13 cellular contexts compared by ENCODE assay signal in genomic region chr4:2834001-2834921, GRCh38. TPM values are rescaled to one million over a fixed set of nuclear protein-coding genes. Genes with fewer than 3 reads are reported as not detected.
DNase-seq lines count a peak whose midpoint lies in the region; ATAC-seq lines count a peak whose summit lies in the region.
"Had no signal": no experiment of that assay in that cellular context is flagged by ENCODE, and none has a peak within 500 bp of the region (broad histone marks: within the 10 kb centered on the region; RNA-seq: fewer than 3 reads in every experiment).

No MANE protein-coding gene starts in this region.

- POLR2A ChIA-PET in activated CD4-positive, alpha-beta memory T cell treated with anti-CD3 and anti-CD28 coated beads for 36 hours (lab: Charles Lee), result no interaction called here

- H3K36me3 ChIP-seq in SJCRH30, result peaks cover 37% of the 10 kb centered on the region

- H3K27ac ChIP-seq in SJCRH30, result no peak overlapping the region
- H3K27ac ChIP-seq: epithelial cell of prostate had no signal

- peak overlapping the region; percentile 83 for H3K27ac Mint-ChIP-seq in activated CD4-positive, alpha-beta memory T cell treated with anti-CD3 and anti-CD28 coated beads for 36 hours
- peak overlapping the region; percentile 97 for H3K27ac Mint-ChIP-seq in stimulated activated naive B cell treated with anti-CD40 and anti-IgM and Interleukin-4, amounts not matched to agents 10 μg/mL and 1 μg/mL and 100 μg/mL, for 72 hours
- H3K27ac Mint-ChIP-seq: GM23338 had no signal

- peak; percentile 65 for DNase-seq in activated CD8-positive, alpha-beta memory T cell treated with anti-CD3 and anti-CD28 coated beads for 24 hours
- DNase-seq in activated CD8-positive, alpha-beta memory T cell treated with anti-CD3 and anti-CD28 coated beads, Interleukin-2, amount 50 U/mL, for 4 hours, result no peak
- DNase-seq in activated CD4-positive, alpha-beta memory T cell treated with anti-CD3 and anti-CD28 coated beads for 36 hours, result peak; percentile 5
- DNase-seq in islet precursor cell (peak; percentile 50), NK-92 (lab: John Stamatoyannopoulos, UW; ENCODE audit: unreplicated experiment) (no peak), SJCRH30 (no peak), T1000 (lab: John Stamatoyannopoulos, UW) (no peak)
- no peak for DNase-seq in stimulated activated naive B cell treated with anti-CD40 and anti-IgM and Interleukin-4, amounts not matched to agents 10 μg/mL and 1 μg/mL and 100 μg/mL, for 72 hours
- DNase-seq: activated CD4-positive, alpha-beta T cell treated with anti-CD3 and anti-CD28 coated beads for 4 hours; hypothalamus; stimulated activated CD4-positive, alpha-beta T cell treated with anti-CD3 and anti-CD28 coated beads, Interleukin-12 subunit alpha, Interleukin-12 subunit beta, amount 100 ng/mL, for 4 hours had no signal

- peaks cover 38% of the 10 kb centered on the region for H3K4me1 Mint-ChIP-seq in activated CD4-positive, alpha-beta memory T cell treated with anti-CD3 and anti-CD28 coated beads for 36 hours (ENCODE audit: low read depth)
- peaks cover 49 to 76% of the 10 kb centered on the region in 2 donors for H3K4me1 Mint-ChIP-seq in stimulated activated naive B cell treated with anti-CD40 and anti-IgM and Interleukin-4, amounts not matched to agents 10 μg/mL and 1 μg/mL and 100 μg/mL, for 72 hours

- no peaks in the 10 kb centered on the region for H3K27me3 Mint-ChIP-seq in activated CD4-positive, alpha-beta memory T cell treated with anti-CD3 and anti-CD28 coated beads for 36 hours
- no peaks in the 10 kb centered on the region for H3K27me3 Mint-ChIP-seq in stimulated activated naive B cell treated with anti-CD40 and anti-IgM and Interleukin-4, amounts not matched to agents 10 μg/mL and 1 μg/mL and 100 μg/mL, for 72 hours

- H3K4me1 ChIP-seq in SJCRH30, result no peaks in the 10 kb centered on the region

- no peaks in the 10 kb centered on the region for H3K9me3 ChIP-seq in SJCRH30 (replicated peaks)

- CTCF ChIA-PET in activated CD4-positive, alpha-beta memory T cell treated with anti-CD3 and anti-CD28 coated beads for 36 hours (lab: Charles Lee), result interaction anchor here (0.8 kb wide), 1 partner anchor 120 kb away, joined by 3 read pairs; no protein-coding TSS in a partner anchor

- no peak overlapping the region for H3K4me3 Mint-ChIP-seq in activated CD4-positive, alpha-beta memory T cell treated with anti-CD3 and anti-CD28 coated beads for 36 hours
- H3K4me3 Mint-ChIP-seq in stimulated activated naive B cell treated with anti-CD40 and anti-IgM and Interleukin-4, amounts not matched to agents 10 μg/mL and 1 μg/mL and 100 μg/mL, for 72 hours, result no peak overlapping the region
- H3K4me3 Mint-ChIP-seq: GM23338 had no signal

- peaks cover 11% of the 10 kb centered on the region for H3K36me3 Mint-ChIP-seq in activated CD4-positive, alpha-beta memory T cell treated with anti-CD3 and anti-CD28 coated beads for 36 hours
- peaks cover 44 to 52% of the 10 kb centered on the region in 2 donors for H3K36me3 Mint-ChIP-seq in stimulated activated naive B cell treated with anti-CD40 and anti-IgM and Interleukin-4, amounts not matched to agents 10 μg/mL and 1 μg/mL and 100 μg/mL, for 72 hours

- H3K27me3 ChIP-seq in SJCRH30, result no peaks in the 10 kb centered on the region

- ATAC-seq in stimulated activated naive B cell treated with anti-CD40 and anti-IgM and Interleukin-4, amounts not matched to agents 10 μg/mL and 1 μg/mL and 100 μg/mL, for 72 hours (replicated peaks), result no peak
- ATAC-seq: GM23338 had no signal

- H3K4me3 ChIP-seq in SJCRH30, result no peak overlapping the region
- H3K4me3 ChIP-seq: GM23338 had no signal

- no peaks in the 10 kb centered on the region for H3K9me3 Mint-ChIP-seq in activated CD4-positive, alpha-beta memory T cell treated with anti-CD3 and anti-CD28 coated beads for 36 hours
- H3K9me3 Mint-ChIP-seq in stimulated activated naive B cell treated with anti-CD40 and anti-IgM and Interleukin-4, amounts not matched to agents 10 μg/mL and 1 μg/mL and 100 μg/mL, for 72 hours, result no peaks in the 10 kb centered on the region
- H3K9me3 Mint-ChIP-seq: GM23338 had no signal

- intact Hi-C loops in activated CD4-positive, alpha-beta memory T cell treated with anti-CD3 and anti-CD28 coated beads for 36 hours (cut with micrococcal nuclease), result no loop called here

RNA-seq across cellular contexts. Expression of gene ADD1, which starts 9.4 kb away (rescaled TPM):
- 100 to 1,000 TPM; 212 TPM for total RNA-seq in activated CD4-positive, alpha-beta memory T cell treated with anti-CD3 and anti-CD28 coated beads for 36 hours
- 131 and 139 TPM in 2 replicates for total RNA-seq in SJCRH30 (2014; rRNA removed; shearing (Covaris generic))

RNA-seq across cellular contexts. Expression of gene SH3BP2, which starts 41.4 kb away (rescaled TPM):
- 10 to 100 TPM; 55.9 to 62.8 TPM for total RNA-seq in activated CD4-positive, alpha-beta memory T cell treated with anti-CD3 and anti-CD28 coated beads for 36 hours
- 22.0 and 28.1 TPM in 2 replicates for total RNA-seq in SJCRH30 (2014; rRNA removed; shearing (Covaris generic))

Comparison
In these comparisons a context has a peak if more than half of its experiments do, and no peak if none do; other contexts are left out.
1. DNase-seq: peak in activated CD8-positive, alpha-beta memory T cell treated with anti-CD3 and anti-CD28 coated beads for 24 hours (single experiment), activated CD4-positive, alpha-beta memory T cell treated with anti-CD3 and anti-CD28 coated beads for 36 hours (single experiment) and islet precursor cell (single experiment); none in activated CD8-positive, alpha-beta memory T cell treated with anti-CD3 and anti-CD28 coated beads, Interleukin-2, amount 50 U/mL, for 4 hours (single experiment), stimulated activated naive B cell treated with anti-CD40 and anti-IgM and Interleukin-4, amounts not matched to agents 10 μg/mL and 1 μg/mL and 100 μg/mL, for 72 hours (single experiment), NK-92 (single experiment), SJCRH30 (0 of 2) and T1000 (single experiment).